16 cellular contexts compared by ENCODE assay signal in genomic region chr7:14754631-14755030, GRCh38.
DNase-seq lines count a peak whose midpoint lies in the region; ATAC-seq and TF ChIP-seq lines count a peak whose summit lies in the region.
"Had no signal": no experiment of that assay in that cellular context is flagged by ENCODE, and none has a peak within 500 bp of the region (broad histone marks: within the 10 kb centered on the region; RNA-seq: fewer than 3 reads in every experiment).

No MANE protein-coding gene starts in this region.

- H3K4me3 ChIP-seq in skeletal muscle cell (ENCODE audit: low read depth, low read length) (no peak overlapping the region), heart left ventricle (no peak overlapping the region)
- H3K4me3 ChIP-seq: gastrocnemius medialis, pancreas, SJSA1, stomach had no signal

- TF ChIP-seq CTCF in heart left ventricle (IDR thresholded peaks at IDR 0.05), result no peak

- DNase-seq in NCI-H1092 treated with DMSO at 0.1 percent for 48 hours (lab: John Stamatoyannopoulos, UW), result peak; percentile 17
- DNase-seq in NCI-H1092 (lab: John Stamatoyannopoulos, UW), result no peak
- peak; percentile 11 for DNase-seq in NCI-H2171 (lab: John Stamatoyannopoulos, UW)
- peak; percentile 31 for DNase-seq in epithelial cell of prostate (ENCODE audit: low read depth, low spot score)
- peak; percentile 70 for DNase-seq in skeletal muscle cell (ENCODE audit: low read depth)
- no peak for DNase-seq in hepatic stellate cell (ENCODE audit: low spot score)
- DNase-seq in heart left ventricle, result no peak
- no peak for DNase-seq in activated CD8-positive, alpha-beta memory T cell treated with anti-CD3 and anti-CD28 coated beads for 24 hours
- DNase-seq: 8988T; gastrocnemius medialis; pancreas; stimulated activated CD4-positive, alpha-beta T cell treated with anti-CD3 and anti-CD28 coated beads, Interleukin-4, amount 100 ng/mL, for 24 hours; stomach had no signal

- H3K36me3 ChIP-seq in heart left ventricle, result no peaks in the 10 kb centered on the region
- H3K36me3 ChIP-seq: gastrocnemius medialis, pancreas, SJSA1, stomach had no signal

- intact Hi-C loops in heart left ventricle (cut with DNase I), result no loop called here

- TF ChIP-seq POLR2A in heart left ventricle (IDR thresholded peaks at IDR 0.05), result no peak

- ATAC-seq in heart left ventricle, result no peak
- ATAC-seq: activated CD4-positive, CD25-positive, alpha-beta regulatory T cell treated with anti-CD3 and anti-CD28 coated beads, Interleukin-2, amount 50 U/mL, for 24 hours; activated T-helper 17 cell treated with anti-CD3 and anti-CD28 coated beads, Interleukin-2, amount 50 U/mL, for 72 hours; gastrocnemius medialis; pancreas had no signal

- H3K4me1 ChIP-seq in heart left ventricle, result no peaks in the 10 kb centered on the region
- H3K4me1 ChIP-seq: gastrocnemius medialis, pancreas, SJSA1, stomach had no signal

- H3K27me3 ChIP-seq in heart left ventricle, result no peaks in the 10 kb centered on the region
- H3K27me3 ChIP-seq: gastrocnemius medialis, pancreas, SJSA1, stomach had no signal

- no peak overlapping the region for H3K27ac ChIP-seq in epithelial cell of prostate
- no peak overlapping the region for H3K27ac ChIP-seq in heart left ventricle
- H3K27ac ChIP-seq: gastrocnemius medialis, pancreas, SJSA1, stomach had no signal

- 36 to 64% (median 51%) methylated on average over 1 of the region's 1 CpG for WGBS in heart left ventricle, 4 donors

- H3K9me3 ChIP-seq in heart left ventricle, result no peaks in the 10 kb centered on the region
- H3K9me3 ChIP-seq: gastrocnemius medialis, pancreas, SJSA1, stomach had no signal

Comparison
In these comparisons a context has a peak if more than half of its experiments do, and no peak if none do; other contexts are left out.
1. DNase-seq: peak in NCI-H1092 treated with DMSO at 0.1 percent for 48 hours (single experiment), NCI-H2171 (single experiment), epithelial cell of prostate (single experiment) and skeletal muscle cell (single experiment); none in NCI-H1092 (single experiment), hepatic stellate cell (single experiment), heart left ventricle (0 of 5) and activated CD8-positive, alpha-beta memory T cell treated with anti-CD3 and anti-CD28 coated beads for 24 hours (single experiment).